Comparison of ENCODE assay signal across 20 cellular contexts in genomic region chr16:57651344-57652333, GRCh38. TPM values are rescaled to one million over a fixed set of nuclear protein-coding genes. Genes with fewer than 3 reads are reported as not detected.
DNase-seq lines count a peak whose midpoint lies in the region; ATAC-seq and TF ChIP-seq lines count a peak whose summit lies in the region.
"Had no signal": no experiment of that assay in that cellular context is flagged by ENCODE, and none has a peak within 500 bp of the region (broad histone marks: within the 10 kb centered on the region; RNA-seq: fewer than 3 reads in every experiment).

No MANE protein-coding gene starts in this region.

- H3K4me3 Mint-ChIP-seq in Caco-2 (ENCODE audit: unreplicated experiment) (no peak overlapping the region), T-helper 17 cell (peak overlapping the region; percentile 52), endodermal cell (no peak overlapping the region)

- H3K4me3 ChIP-seq in BLaER1 treated with 17β-estradiol and CSF1 and Interleukin-3, amounts not matched to agents 10 nM and 100 nM, result peak overlapping the region in 1 of 10 experiments; percentile 64; a peak in 2 of 20 replicates
- H3K4me3 ChIP-seq in Caco-2 (ENCODE audit: low read depth, low read length) (no peak overlapping the region), endodermal cell (ENCODE audit: low read length) (no peak overlapping the region), adrenal gland (no peak overlapping the region), prostate gland (no peak overlapping the region)
- H3K4me3 ChIP-seq: skin epidermis had no signal

- H3K27ac Mint-ChIP-seq in Caco-2 (ENCODE audit: unreplicated experiment) (peak overlapping the region; percentile 51), T-helper 17 cell (peak overlapping the region; percentile 84), endodermal cell (no peak overlapping the region)

- intact Hi-C loops in Caco-2 (cut with micrococcal nuclease; ENCODE audit: unreplicated experiment), result no loop called here
- intact Hi-C loops in adrenal gland (cut with DNase I), result no loop called here
- intact Hi-C loops in prostate gland (cut with DNase I), result loop anchor here (10.0 kb wide), 1 partner anchor 63 kb away; no protein-coding TSS in a partner anchor

- peak overlapping the region in 9 of 11 experiments; percentile 16 to 84 (median 81); a peak in 17 of 22 replicates for H3K27ac ChIP-seq in BLaER1 treated with 17β-estradiol and CSF1 and Interleukin-3, amounts not matched to agents 10 nM and 100 nM
- no peak overlapping the region for H3K27ac ChIP-seq in endodermal cell (ENCODE audit: low read depth, low read length)
- H3K27ac ChIP-seq in adrenal gland, result no peak overlapping the region
- H3K27ac ChIP-seq in prostate gland, result no peak overlapping the region

- peaks cover 0 to 21% (median 0%) of the 10 kb centered on the region in 11 experiments; a peak in 3 of 22 replicates for H3K36me3 ChIP-seq in BLaER1 treated with 17β-estradiol and CSF1 and Interleukin-3, amounts not matched to agents 10 nM and 100 nM
- H3K36me3 ChIP-seq in Caco-2 (ENCODE audit: control insufficient read depth, insufficient read depth, low read length) (peaks cover 18% of the 10 kb centered on the region), endodermal cell (ENCODE audit: control insufficient read depth, insufficient read depth, low read length) (no peaks in the 10 kb centered on the region), adrenal gland (replicated peaks in 1 of 2) (peaks cover 0 to 7% of the 10 kb centered on the region in 2 donors), prostate gland (peaks cover 0 to 2% of the 10 kb centered on the region in 2 donors)

- H3K4me1 ChIP-seq in BLaER1 treated with 17β-estradiol and CSF1 and Interleukin-3, amounts not matched to agents 10 nM and 100 nM, result peaks cover 58 to 100% (median 85%) of the 10 kb centered on the region in 10 experiments
- H3K4me1 ChIP-seq in Caco-2, result peaks cover 4% of the 10 kb centered on the region; the same call in 1 of the 2 replicates
- no peaks in the 10 kb centered on the region for H3K4me1 ChIP-seq in endodermal cell (ENCODE audit: control insufficient read depth, insufficient read depth, low read length)
- peaks cover 0 to 10% of the 10 kb centered on the region in 2 donors for H3K4me1 ChIP-seq in adrenal gland (replicated peaks in 1 of 2)
- no peaks in the 10 kb centered on the region for H3K4me1 ChIP-seq in prostate gland (replicated peaks)

- H4K20me1 ChIP-seq in BLaER1 treated with 17β-estradiol and CSF1 and Interleukin-3, amounts not matched to agents 10 nM and 100 nM, result no peaks in the 10 kb centered on the region

- H3K36me3 Mint-ChIP-seq in Caco-2 (ENCODE audit: insufficient read depth, unreplicated experiment), result peaks cover 33% of the 10 kb centered on the region
- no peaks in the 10 kb centered on the region for H3K36me3 Mint-ChIP-seq in T-helper 17 cell (ENCODE audit: low read depth)
- no peaks in the 10 kb centered on the region for H3K36me3 Mint-ChIP-seq in endodermal cell (ENCODE audit: low read depth)

- DNase-seq in Caco-2, result no peak
- peak in 1 of 3 donors; percentile 13 for DNase-seq in T-helper 17 cell
- peak; percentile 72 for DNase-seq in endodermal cell
- no peak for DNase-seq in adrenal gland
- DNase-seq in prostate gland (ENCODE audit: low spot score), result no peak
- DNase-seq in activated gamma-delta T cell treated with Interleukin-2 at 50 U/mL for 16 hours, result no peak
- no peak for DNase-seq in DMS53 treated with DMSO at 0.1 percent for 48 hours (lab: John Stamatoyannopoulos, UW; ENCODE audit: unreplicated experiment)
- DNase-seq: amniotic stem cell, cortex of kidney, NCI-H1105, NCI-H226, nucleus accumbens, PC-3 had no signal

- H3K27me3 ChIP-seq in BLaER1 treated with 17β-estradiol and CSF1 and Interleukin-3, amounts not matched to agents 10 nM and 100 nM, result no peaks in the 10 kb centered on the region
- H3K27me3 ChIP-seq in Caco-2 (replicated peaks; ENCODE audit: control insufficient read depth, insufficient read depth, low read length) (no peaks in the 10 kb centered on the region), endodermal cell (ENCODE audit: control insufficient read depth, insufficient read depth, low read length, poor library complexity, severe bottlenecking) (no peaks in the 10 kb centered on the region), adrenal gland (no peaks in the 10 kb centered on the region), prostate gland (replicated peaks; ENCODE audit: insufficient read depth) (no peaks in the 10 kb centered on the region)

- peak overlapping the region; percentile 19 to 95 (median 90); a peak in 21 of 22 replicates for H3K4me2 ChIP-seq in BLaER1 treated with 17β-estradiol and CSF1 and Interleukin-3, amounts not matched to agents 10 nM and 100 nM

- peak; percentile 83 for ATAC-seq in T-helper 17 cell
- ATAC-seq: PC-3 had no signal

- POLR2A ChIA-PET in Caco-2 (lab: Charles Lee), result no interaction called here

- TF ChIP-seq POLR2A in adrenal gland (IDR thresholded peaks at IDR 0.05) (no peak), prostate gland (IDR thresholded peaks at IDR 0.05) (no peak)

- peaks cover 8% of the 10 kb centered on the region for H3K4me1 Mint-ChIP-seq in Caco-2 (ENCODE audit: low read depth, unreplicated experiment)
- H3K4me1 Mint-ChIP-seq in T-helper 17 cell, result peaks cover 31% of the 10 kb centered on the region
- peaks cover 6% of the 10 kb centered on the region for H3K4me1 Mint-ChIP-seq in endodermal cell

- H3K9me3 ChIP-seq in BLaER1 treated with 17β-estradiol and CSF1 and Interleukin-3, amounts not matched to agents 10 nM and 100 nM (replicated peaks in 1 of 11), result no peaks in the 10 kb centered on the region
- H3K9me3 ChIP-seq in Caco-2 (no peaks in the 10 kb centered on the region), T-helper 17 cell (ENCODE audit: control insufficient read depth, low read length, poor library complexity, severe bottlenecking) (no peaks in the 10 kb centered on the region), endodermal cell (ENCODE audit: control insufficient read depth, low read length) (no peaks in the 10 kb centered on the region), adrenal gland (replicated peaks in 1 of 3) (no peaks in the 10 kb centered on the region), prostate gland (no peaks in the 10 kb centered on the region)

- CTCF ChIA-PET in Caco-2 (lab: Charles Lee), result no interaction called here

- TF ChIP-seq CTCF in Caco-2 (IDR thresholded peaks at IDR 0.05; ENCODE audit: insufficient read depth in 1 of 2, low read depth in 1 of 2, low read length in 1 of 2, severe bottlenecking in 1 of 2, unreplicated experiment in 1 of 2), result no peak
- TF ChIP-seq CTCF in endodermal cell (conservative IDR thresholded peaks at IDR 0.05), result no peak
- no peak for TF ChIP-seq CTCF in adrenal gland (IDR thresholded peaks at IDR 0.05)
- no peak for TF ChIP-seq CTCF in prostate gland (IDR thresholded peaks at IDR 0.05)

- BruUV-seq in Caco-2 (replicated peaks; lab: Mats Ljungman, UMichigan), result TSS peak; percentile 28

- 85% methylated on average over 6 to 10 of the region's 10 CpGs for WGBS in endodermal cell (ENCODE audit: insufficient coverage in 1 of 2, insufficient read length in 1 of 2), 2 experiments
- WGBS in adrenal gland, 4 donors, result 83 to 89% (median 84%) methylated on average over 9 to 10 of the region's 10 CpGs
- WGBS in prostate gland, result 90% methylated on average over 10 of the region's 10 CpGs

- H3K9ac ChIP-seq in BLaER1 treated with 17β-estradiol and CSF1 and Interleukin-3, amounts not matched to agents 10 nM and 100 nM, result peak overlapping the region in 8 of 11 experiments; percentile 17 to 76 (median 54); a peak in 15 of 22 replicates
- no peak overlapping the region for H3K9ac ChIP-seq in endodermal cell (ENCODE audit: extremely low read depth, low read length, poor library complexity, severe bottlenecking)

- H3K9me3 Mint-ChIP-seq in Caco-2 (ENCODE audit: unreplicated experiment) (no peaks in the 10 kb centered on the region), endodermal cell (no peaks in the 10 kb centered on the region)

- H3K27me3 Mint-ChIP-seq in Caco-2 (ENCODE audit: insufficient read depth, unreplicated experiment) (no peaks in the 10 kb centered on the region), T-helper 17 cell (no peaks in the 10 kb centered on the region), endodermal cell (ENCODE audit: insufficient read depth) (peaks cover 3% of the 10 kb centered on the region)

RNA-seq across cellular contexts. Expression of gene ADGRG3, which starts 16.5 kb away (rescaled TPM):
- total RNA-seq in Caco-2 (2022) (0.25 TPM in 1 of 2 replicates, not detected in the other), T-helper 17 cell (under 1 TPM; 0.75 to 0.99 TPM), endodermal cell (not detected), adrenal gland (1 to 10 TPM in 1 of 8 donors, under 1 TPM in 4, not detected in 3; 0.14 to 1.5 (median 0.50) TPM), prostate gland (not detected)
- 0.39 TPM for polyA plus RNA-seq in endodermal cell (2013, experiment 1 of 2)
- 0.21 TPM for polyA plus RNA-seq in endodermal cell (2013, experiment 2 of 2)
- 1 to 10 TPM in 1 of 3 donors, under 1 TPM in 2; 0.20 to 2.0 (median 0.40) TPM for polyA plus RNA-seq in adrenal gland
- total RNA-seq: activated CD8-positive, alpha-beta memory T cell treated with anti-CD3 and anti-CD28 coated beads for 36 hours; fibroblast of lung; HT1080; PC-3; T-helper 1 cell treated with Interleukin-12 subunit alpha and Interleukin-12 subunit beta and Interleukin-4 antibody, amounts not matched to agents 30 ng/mL and 1 ng/mL, for 36 hours had no signal
- polyA plus RNA-seq: fibroblast of lung had no signal

RNA-seq across cellular contexts. Expression of gene ADGRG1, which starts 23.2 kb away (rescaled TPM):
- total RNA-seq in Caco-2 (2022), result 153 and 195 TPM in 2 replicates
- 1 to 10 TPM in 1 of 2 donors, under 1 TPM in 1; 0.65 to 1.3 TPM for total RNA-seq in T-helper 17 cell
- under 1 TPM; 0.64 TPM for total RNA-seq in endodermal cell
- 122 TPM for polyA plus RNA-seq in endodermal cell (2013, experiment 1 of 2)
- polyA plus RNA-seq in endodermal cell (2013, experiment 2 of 2), result 97.9 TPM
- 10 to 100 TPM; 14.4 to 69.9 (median 44.5) TPM for total RNA-seq in adrenal gland
- 10 to 100 TPM; 14.7 to 45.0 (median 19.8) TPM for polyA plus RNA-seq in adrenal gland
- total RNA-seq in prostate gland, result 100 to 1,000 TPM in 1 of 2 donors, 10 to 100 TPM in 1; 78.5 to 347 TPM

RNA-seq across cellular contexts. Expression of gene DRC7, which starts 43.0 kb away (rescaled TPM):
- total RNA-seq in Caco-2 (2022) (1.1 and 1.2 TPM in 2 replicates), T-helper 17 cell (under 1 TPM in 1 of 2 donors, not detected in 1; 0.23 TPM), endodermal cell (1 to 10 TPM; 1.6 to 1.8 TPM), adrenal gland (not detected), prostate gland (1 to 10 TPM in 1 of 2 donors, not detected in 1; 5.5 TPM)
- 0.25 TPM for polyA plus RNA-seq in endodermal cell (2013, experiment 1 of 2)
- polyA plus RNA-seq in endodermal cell (2013, experiment 2 of 2), result 0.46 TPM
- under 1 TPM in 2 of 3 donors, not detected in 1; 0.03 to 0.72 TPM for polyA plus RNA-seq in adrenal gland
- total RNA-seq: activated CD8-positive, alpha-beta memory T cell treated with anti-CD3 and anti-CD28 coated beads for 36 hours; fibroblast of lung; HT1080; lower leg skin; PC-3; T-helper 1 cell treated with Interleukin-12 subunit alpha and Interleukin-12 subunit beta and Interleukin-4 antibody, amounts not matched to agents 30 ng/mL and 1 ng/mL, for 36 hours had no signal
- polyA plus RNA-seq: fibroblast of lung had no signal

Comparison
In these comparisons a context has a peak if more than half of its experiments do, and no peak if none do; other contexts are left out.
1. H3K27ac ChIP-seq: peak in BLaER1 treated with 17β-estradiol and CSF1 and Interleukin-3, amounts not matched to agents 10 nM and 100 nM (9 of 11); none in endodermal cell (single experiment), adrenal gland (0 of 5) and prostate gland (0 of 2).
2. RNA of gene ADGRG1, which starts 23.2 kb away (total RNA-seq): 78.5 to 347 TPM in prostate gland, 153 to 195 TPM in Caco-2 and 14.4 to 69.9 TPM in adrenal gland; 0.65 to 1.3 TPM in T-helper 17 cell and 0.64 TPM in endodermal cell; every median in the first group is over 4 times any median in the second.